8 cellular contexts compared by ENCODE assay signal in genomic region chr12:68358532-68359485, GRCh38. TPM values are rescaled to one million over a fixed set of nuclear protein-coding genes. Genes with fewer than 3 reads are reported as not detected.
DNase-seq lines count a peak whose midpoint lies in the region; ATAC-seq and TF ChIP-seq lines count a peak whose summit lies in the region.

No MANE protein-coding gene starts in this region.

- no peaks in the 10 kb centered on the region for H3K9me3 Mint-ChIP-seq in activated T-helper 2 cell treated with anti-CD3 and anti-CD28 coated beads, Interferon-gamma antibody, Interleukin-2, Interleukin-4, amounts not matched to agents 10 μg/mL and 5 μg/mL and 100 μg/mL, durations not matched to agents 14 hours and 24 hours and 36 hours

- ATAC-seq in GM19455 (IDR thresholded peaks at IDR 0.05; ENCODE audit: unreplicated experiment) (peak; percentile 71), HG03520 (IDR thresholded peaks at IDR 0.05; ENCODE audit: unreplicated experiment) (peak; percentile 83), omental fat pad (ENCODE audit: low FRiP score) (peak; percentile 86)

- H3K36me3 Mint-ChIP-seq in activated T-helper 2 cell treated with anti-CD3 and anti-CD28 coated beads, Interferon-gamma antibody, Interleukin-2, Interleukin-4, amounts not matched to agents 10 μg/mL and 5 μg/mL and 100 μg/mL, durations not matched to agents 14 hours and 24 hours and 36 hours (ENCODE audit: low read depth) = no peaks in the 10 kb centered on the region

- DNase-seq in DMS153 (lab: John Stamatoyannopoulos, UW) = peak; percentile 9
- peak; percentile 51 for DNase-seq in activated T-helper 2 cell treated with anti-CD3 and anti-CD28 coated beads, Interferon-gamma antibody, Interleukin-2, Interleukin-4, amounts not matched to agents 10 μg/mL and 5 μg/mL and 100 μg/mL, durations not matched to agents 14 hours and 24 hours and 36 hours (ENCODE audit: low spot score)
- DNase-seq in foreskin melanocyte = peak; percentile 77
- peak; percentile 46 for DNase-seq in omental fat pad (ENCODE audit: low spot score)
- DNase-seq in GM19238 (ENCODE audit: insufficient read length, low spot score) = no peak

- H3K4me2 ChIP-seq in OCI-LY3 (ENCODE audit: low read length) = peak overlapping the region; percentile 54

- peak overlapping the region; percentile 6; the same call in 1 of the 2 replicates for H3K4me3 ChIP-seq in OCI-LY3 (ENCODE audit: low read length)

- H3K36me3 ChIP-seq in OCI-LY3 (replicated peaks; ENCODE audit: low read depth, low read length) = no peaks in the 10 kb centered on the region

- H4K20me1 ChIP-seq in OCI-LY3 (ENCODE audit: insufficient read depth, low read length) = no peaks in the 10 kb centered on the region

- H3K27me3 Mint-ChIP-seq in activated T-helper 2 cell treated with anti-CD3 and anti-CD28 coated beads, Interferon-gamma antibody, Interleukin-2, Interleukin-4, amounts not matched to agents 10 μg/mL and 5 μg/mL and 100 μg/mL, durations not matched to agents 14 hours and 24 hours and 36 hours (ENCODE audit: low read depth) = peaks cover 7% of the 10 kb centered on the region

- peak overlapping the region; percentile 69 for H2AFZ ChIP-seq in OCI-LY3 (ENCODE audit: low read depth, low read length)

- 0 out of 2 replicates have a peak overlapping the region, but pooled peaks have one; percentile 3 for H3K27ac ChIP-seq in OCI-LY3 (ENCODE audit: low read length)

- no peaks in the 10 kb centered on the region for H3K79me2 ChIP-seq in OCI-LY3 (ENCODE audit: low read length)

- no peak overlapping the region for H3K9ac ChIP-seq in OCI-LY3 (ENCODE audit: low read length)

- H3K4me1 ChIP-seq in OCI-LY3 (ENCODE audit: low read length) = peaks cover 14% of the 10 kb centered on the region

- peaks cover 19% of the 10 kb centered on the region for H3K4me1 Mint-ChIP-seq in activated T-helper 2 cell treated with anti-CD3 and anti-CD28 coated beads, Interferon-gamma antibody, Interleukin-2, Interleukin-4, amounts not matched to agents 10 μg/mL and 5 μg/mL and 100 μg/mL, durations not matched to agents 14 hours and 24 hours and 36 hours (ENCODE audit: low read depth)

- no peak overlapping the region for H3K27ac Mint-ChIP-seq in activated T-helper 2 cell treated with anti-CD3 and anti-CD28 coated beads, Interferon-gamma antibody, Interleukin-2, Interleukin-4, amounts not matched to agents 10 μg/mL and 5 μg/mL and 100 μg/mL, durations not matched to agents 14 hours and 24 hours and 36 hours

- TF ChIP-seq CTCF in OCI-LY3 (IDR thresholded peaks at IDR 0.05; ENCODE audit: low read depth, low read length) (peak; percentile 82), omental fat pad (IDR thresholded peaks at IDR 0.05) (peak in 1 of 3 donors; percentile 49)

- no peak overlapping the region for H3K4me3 Mint-ChIP-seq in activated T-helper 2 cell treated with anti-CD3 and anti-CD28 coated beads, Interferon-gamma antibody, Interleukin-2, Interleukin-4, amounts not matched to agents 10 μg/mL and 5 μg/mL and 100 μg/mL, durations not matched to agents 14 hours and 24 hours and 36 hours (ENCODE audit: low read depth)

- H3K27me3 ChIP-seq in OCI-LY3 (ENCODE audit: low read depth, low read length) = no peaks in the 10 kb centered on the region

- H3K9me3 ChIP-seq in OCI-LY3 (ENCODE audit: insufficient read depth, low read length) = no peaks in the 10 kb centered on the region

- intact Hi-C loops in activated T-helper 2 cell treated with anti-CD3 and anti-CD28 coated beads, Interferon-gamma antibody, Interleukin-2, Interleukin-4, amounts not matched to agents 10 μg/mL and 5 μg/mL and 100 μg/mL, durations not matched to agents 14 hours and 24 hours and 36 hours (cut with micrococcal nuclease) = no loop called here

RNA-seq across cellular contexts. Expression of gene MDM1, which starts 26.6 kb away (rescaled TPM):
- 13.1 and 14.8 TPM in 2 replicates for total RNA-seq in activated T-helper 2 cell treated with anti-CD3 and anti-CD28 coated beads, Interferon-gamma antibody, Interleukin-2, Interleukin-4, amounts not matched to agents 10 μg/mL and 5 μg/mL and 100 μg/mL, durations not matched to agents 14 hours and 24 hours and 36 hours
- total RNA-seq in omental fat pad = 10 to 100 TPM in 2 of 4 donors, 1 to 10 TPM in 2; 9.0 to 21.8 (median 10.0) TPM
